In genomic region chr6:110574817-110575216, GRCh38 we compare ENCODE assay signal across 7 cellular contexts.
"Had no signal": no experiment of that assay in that cellular context is flagged by ENCODE, and none has a peak within 500 bp of the region (broad histone marks: within the 10 kb centered on the region; RNA-seq: fewer than 3 reads in every experiment).

No MANE protein-coding gene starts in this region.

- DNase-seq: IMR-90, KBM-7, KG1 had no signal

- FAIRE-seq: HepG2, HTR-8/SVneo had no signal

- H3K27ac ChIP-seq: HL-60, KMS-11 had no signal

- H3K4me2 ChIP-seq: KMS-11 had no signal

- ATAC-seq: HepG2 had no signal

- H3K9ac ChIP-seq: KMS-11 had no signal
